ENCODE assay signal across 11 cellular contexts in the genomic region with DNA sequence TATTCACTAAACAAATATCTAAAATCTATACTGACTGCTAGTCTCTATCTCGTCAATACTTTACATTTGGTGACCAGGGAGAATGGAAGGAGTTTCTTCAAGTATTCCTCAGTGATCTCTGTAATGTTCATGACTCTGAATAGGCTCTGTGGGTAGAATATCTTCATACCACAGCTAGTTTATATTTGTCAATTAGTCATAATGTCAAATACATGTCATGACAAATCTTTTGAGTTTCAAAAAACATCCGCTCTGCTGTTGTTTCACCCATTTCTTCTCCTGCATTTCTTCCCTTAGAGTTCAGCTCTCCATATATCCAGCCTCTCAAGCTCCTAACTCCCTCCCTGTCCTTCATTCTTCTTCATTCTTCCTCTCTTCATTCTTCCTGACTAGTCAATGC.
DNase-seq lines count a peak whose midpoint lies in the region; ATAC-seq and TF ChIP-seq lines count a peak whose summit lies in the region.
"Had no signal": no experiment of that assay in that cellular context is flagged by ENCODE, and none has a peak within 500 bp of the region (broad histone marks: within the 10 kb centered on the region; RNA-seq: fewer than 3 reads in every experiment).

No MANE protein-coding gene starts in this region.

- H4K8ac ChIP-seq in mesendoderm (ENCODE audit: low read depth, low read length), result no peak overlapping the region

- no peaks in the 10 kb centered on the region for H3K36me3 ChIP-seq in ACC112 (ENCODE audit: insufficient read depth, low read length)
- H3K36me3 ChIP-seq in HUES6 (ENCODE audit: control insufficient read depth, insufficient read depth, low read length), result no peaks in the 10 kb centered on the region
- no peaks in the 10 kb centered on the region for H3K36me3 ChIP-seq in mesendoderm (ENCODE audit: control insufficient read depth, insufficient read depth, low read length)

- H3K4me3 Mint-ChIP-seq in chondrocyte (ENCODE audit: unreplicated experiment), result no peak overlapping the region
- H3K4me3 Mint-ChIP-seq in nephron progenitor cell, result no peak overlapping the region

- H3K9me3 ChIP-seq in HUES6 (ENCODE audit: control insufficient read depth, insufficient read depth, low read depth, low read length), result no peaks in the 10 kb centered on the region

- H3K27me3 Mint-ChIP-seq in chondrocyte (ENCODE audit: low read depth), result peaks cover 3% of the 10 kb centered on the region
- H3K27me3 Mint-ChIP-seq in nephron progenitor cell (ENCODE audit: low read depth, poor library complexity), result no peaks in the 10 kb centered on the region

- no peak overlapping the region for H2BK15ac ChIP-seq in mesendoderm (replicated peaks; ENCODE audit: low read depth)

- H2AK5ac ChIP-seq in mesendoderm (ENCODE audit: low read length), result no peak overlapping the region

- ATAC-seq in GM21423 (IDR thresholded peaks at IDR 0.05; ENCODE audit: unreplicated experiment), result no peak
- ATAC-seq in GM21360 (IDR thresholded peaks at IDR 0.05; ENCODE audit: unreplicated experiment), result no peak

- no peak overlapping the region for H3K4me2 ChIP-seq in mesendoderm (ENCODE audit: low read length)

- no peak overlapping the region for H3K18ac ChIP-seq in mesendoderm (ENCODE audit: low read length)

- DNase-seq in chondrocyte (ENCODE audit: low spot score) (no peak), mesendoderm (no peak), nephron progenitor cell (no peak), GM19238 (ENCODE audit: insufficient read length, low spot score) (no peak)
- DNase-seq: activated effector memory CD4-positive, alpha-beta T cell treated with anti-CD3 and anti-CD28 coated beads, Interleukin-2, amount 50 U/mL, for 16 hours; stimulated activated naive CD4-positive, alpha-beta T cell had no signal

- H3K27me3 ChIP-seq in ACC112 (ENCODE audit: insufficient read depth, low read length), result no peaks in the 10 kb centered on the region
- no peaks in the 10 kb centered on the region for H3K27me3 ChIP-seq in HUES6 (ENCODE audit: control insufficient read depth, insufficient read depth, low read length)
- H3K27me3 ChIP-seq in mesendoderm (ENCODE audit: insufficient read depth, low read length, poor library complexity), result no peaks in the 10 kb centered on the region

- no peak overlapping the region for H3K4ac ChIP-seq in mesendoderm (ENCODE audit: low read depth, low read length)

- H3K4me1 Mint-ChIP-seq in chondrocyte (ENCODE audit: low read depth), result peaks cover 7% of the 10 kb centered on the region
- peaks cover 12% of the 10 kb centered on the region for H3K4me1 Mint-ChIP-seq in nephron progenitor cell

- H2BK120ac ChIP-seq in mesendoderm (ENCODE audit: low read depth, low read length), result no peak overlapping the region

- H3K79me2 ChIP-seq in ACC112 (ENCODE audit: control insufficient read depth, insufficient read depth, low read length, unreplicated experiment), result no peaks in the 10 kb centered on the region
- no peaks in the 10 kb centered on the region for H3K79me2 ChIP-seq in mesendoderm (ENCODE audit: control insufficient read depth, insufficient read depth, low read length)

- H3K4me1 ChIP-seq in ACC112 (ENCODE audit: control insufficient read depth, insufficient read depth, low read length, unreplicated experiment) (peaks cover 4% of the 10 kb centered on the region), HUES6 (ENCODE audit: control insufficient read depth, insufficient read depth, low read length) (peaks cover 33% of the 10 kb centered on the region), mesendoderm (ENCODE audit: control insufficient read depth, low read depth, low read length) (peaks cover 5% of the 10 kb centered on the region)

- H3K23ac ChIP-seq in mesendoderm (ENCODE audit: low read length), result no peak overlapping the region

- no peaks in the 10 kb centered on the region for H3K79me1 ChIP-seq in mesendoderm (ENCODE audit: low read length)

- peak overlapping the region; percentile 61 for H2BK5ac ChIP-seq in mesendoderm (ENCODE audit: low read length)

- TF ChIP-seq CTCF in chondrocyte (IDR thresholded peaks at IDR 0.05), result no peak
- TF ChIP-seq CTCF in nephron progenitor cell (IDR thresholded peaks at IDR 0.05), result no peak

- H3K9me3 Mint-ChIP-seq in chondrocyte (ENCODE audit: low read depth) (no peaks in the 10 kb centered on the region), nephron progenitor cell (no peaks in the 10 kb centered on the region)

- peak overlapping the region; percentile 86 for H2AFZ ChIP-seq in ACC112 (ENCODE audit: low read length, unreplicated experiment)

- no peak overlapping the region for H3K27ac ChIP-seq in ACC112 (ENCODE audit: low read depth, low read length)
- no peak overlapping the region for H3K27ac ChIP-seq in HUES6 (ENCODE audit: low read depth, low read length)
- H3K27ac ChIP-seq in mesendoderm (ENCODE audit: low read depth, low read length), result no peak overlapping the region
- H3K27ac ChIP-seq: coronary artery had no signal

- H3K9ac ChIP-seq in HUES6 (ENCODE audit: low read length), result peak overlapping the region; percentile 34
- peak overlapping the region; percentile 33 for H3K9ac ChIP-seq in mesendoderm (ENCODE audit: low read length)

- H3K27ac Mint-ChIP-seq in chondrocyte (ENCODE audit: unreplicated experiment) (peak overlapping the region; percentile 42), nephron progenitor cell (no peak overlapping the region)

- H3K56ac ChIP-seq in mesendoderm (ENCODE audit: low read length), result peak overlapping the region; percentile 63

- no peak overlapping the region for H3K4me3 ChIP-seq in ACC112 (ENCODE audit: low read depth, low read length)
- no peak overlapping the region for H3K4me3 ChIP-seq in HUES6 (ENCODE audit: low read depth, low read length)
- H3K4me3 ChIP-seq in mesendoderm (ENCODE audit: low read length), result no peak overlapping the region
- H3K4me3 ChIP-seq: coronary artery had no signal

- no peak overlapping the region for H4K5ac ChIP-seq in mesendoderm (ENCODE audit: low read length)

- H3K36me3 Mint-ChIP-seq in chondrocyte (ENCODE audit: low read depth), result no peaks in the 10 kb centered on the region
- no peaks in the 10 kb centered on the region for H3K36me3 Mint-ChIP-seq in nephron progenitor cell (ENCODE audit: low read depth)

- WGBS in mesendoderm (ENCODE audit: extremely low coverage, insufficient coverage, low lambda C conversion rate), result no CpG with 5 or more reads among the region's 2 CpGs
